ENCODE assay signal across 8 cellular contexts in the genomic region with DNA sequence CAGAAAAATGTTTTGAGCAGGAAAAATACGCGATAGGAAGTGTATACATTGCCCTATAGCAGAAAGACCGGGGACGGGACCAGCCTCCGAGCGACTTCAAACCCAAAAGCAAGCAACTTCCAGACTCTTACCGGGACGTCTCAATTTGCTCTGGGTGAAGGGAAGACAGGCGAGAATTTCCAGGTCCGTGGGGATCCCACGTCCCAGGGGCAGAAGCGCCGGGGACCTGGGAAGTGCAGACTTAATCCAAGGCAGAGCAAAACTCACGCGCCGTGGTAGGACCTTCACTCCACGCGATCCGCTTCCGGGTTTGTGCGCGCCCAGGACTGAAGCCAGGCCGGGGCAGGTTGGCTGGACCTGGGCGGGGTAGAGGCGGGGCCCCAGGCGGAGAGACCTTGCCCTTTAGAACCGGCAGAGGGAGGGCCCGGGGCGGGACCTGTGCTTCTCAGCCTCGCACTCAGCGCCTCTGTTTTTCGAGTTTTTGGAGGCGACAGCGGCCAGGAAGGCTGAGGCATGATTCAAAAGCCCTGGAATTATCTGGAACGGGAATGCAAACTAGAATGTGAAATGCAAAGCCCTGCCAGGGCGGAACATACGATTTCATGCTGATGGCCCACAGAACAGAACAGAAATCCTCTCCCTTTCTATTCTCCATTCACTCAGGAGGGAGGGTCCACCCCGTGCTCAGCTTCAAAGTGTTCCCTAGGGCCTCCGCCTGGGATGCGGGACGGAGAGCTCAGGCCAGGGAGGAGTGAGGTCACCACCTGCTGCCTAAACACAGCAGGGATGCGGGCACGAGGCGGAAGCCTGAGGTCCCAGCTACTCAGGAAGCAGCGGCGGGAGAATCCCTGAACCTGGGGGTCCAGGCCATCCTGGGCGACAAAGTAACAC. TPM values are rescaled to one million over a fixed set of nuclear protein-coding genes. Genes with fewer than 3 reads are reported as not detected.
A peak's percentile ranks its signal among the peaks of the same experiment; 100 is the strongest.
DNase-seq lines count a peak whose midpoint lies in the region; ATAC-seq and TF ChIP-seq lines count a peak whose summit lies in the region.
"Not testable (repeated sequence)": the region's sequence is repeated elsewhere in the genome, so short reads cannot be mapped to it uniquely, and the experiment has no call there.

TSS of gene ZNF600 (minus strand) at position 328 of the 891 bp plus-strand sequence. CDS start 7,903 bp downstream, outside the sequence.

- not testable (repeated sequence) for H3K27me3 ChIP-seq in left ventricle myocardium inferior (ENCODE audit: low read depth); thoracic aorta (replicated peaks; ENCODE audit: insufficient read depth)

- DNase-seq in NCI-H128 (lab: John Stamatoyannopoulos, UW; ENCODE audit: unreplicated experiment) (peak; percentile 65), T-helper 9 cell (peak; percentile 75), amygdala (lab: John Stamatoyannopoulos, UW) (peak in 32 of 56 donors; percentile 1 to 63 (median 10)), left ventricle myocardium inferior (peak; percentile 89), pons (ENCODE audit: low spot score) (peak; percentile 42), thoracic aorta (ENCODE audit: low spot score) (peak; percentile 76)

- peaks cover 22% of the 10 kb centered on the region for H3K4me1 ChIP-seq in left ventricle myocardium inferior
- not testable (repeated sequence) for H3K4me1 ChIP-seq in thoracic aorta (ENCODE audit: control insufficient read depth in 1 of 2, low read depth in 2 of 2)

- H3K36me3 ChIP-seq in left ventricle myocardium inferior, thoracic aorta: not testable (repeated sequence)

- H3K27ac ChIP-seq in left ventricle myocardium inferior (replicated peaks) (peak within 1 kb of the TSS; percentile 73), thoracic aorta (peak within 1 kb of the TSS; percentile 81 to 90)

- not testable (repeated sequence) for H3K9me3 ChIP-seq in left ventricle myocardium inferior (replicated peaks); thoracic aorta

- ATAC-seq in HG02588 (IDR thresholded peaks at IDR 0.05; ENCODE audit: unreplicated experiment), result peak; percentile 90
- ATAC-seq in thoracic aorta (ENCODE audit: insufficient number of reproducible peaks, low FRiP score, low read depth), result peak; percentile 86

- peak within 1 kb of the TSS; percentile 85; the same call in 1 of the 2 replicates for H3K4me3 ChIP-seq in GM08714 (ENCODE audit: low read length)
- peak within 1 kb of the TSS; percentile 78 for H3K4me3 ChIP-seq in left ventricle myocardium inferior
- peak within 1 kb of the TSS; percentile 97 for H3K4me3 ChIP-seq in thoracic aorta

- intact Hi-C loops in left ventricle myocardium inferior (cut with micrococcal nuclease), result not testable (repeated sequence)

- TF ChIP-seq CTCF in left ventricle myocardium inferior (IDR thresholded peaks at IDR 0.05; ENCODE audit: borderline replicate concordance), result peak; percentile 55
- peak; percentile 44 for TF ChIP-seq CTCF in thoracic aorta (IDR thresholded peaks at IDR 0.05)

RNA-seq across cellular contexts. Expression of gene ZNF600, which starts in this region (rescaled TPM):
- total RNA-seq in left ventricle myocardium inferior (2.9 TPM), thoracic aorta (10 to 100 TPM; 10.4 to 15.2 TPM)

Comparison
In these comparisons a context has a peak if more than half of its experiments do, and no peak if none do; other contexts are left out.
1. Peak in every context shown above with its lines: DNase-seq, ATAC-seq, H3K4me3 ChIP-seq and H3K27ac ChIP-seq.
2. DNase-seq: peak in every context shown above with its lines; median percentile 89 in left ventricle myocardium inferior; 76 in thoracic aorta; 75 in T-helper 9 cell; 65 in NCI-H128; 42 in pons; 10 in amygdala.